In genomic region chr3:146540236-146540635, GRCh38 we compare ENCODE assay signal across 15 cellular contexts. TPM values are rescaled to one million over a fixed set of nuclear protein-coding genes. Genes with fewer than 3 reads are reported as not detected.
DNase-seq lines count a peak whose midpoint lies in the region; ATAC-seq and TF ChIP-seq lines count a peak whose summit lies in the region.
"Had no signal": no experiment of that assay in that cellular context is flagged by ENCODE, and none has a peak within 500 bp of the region (broad histone marks: within the 10 kb centered on the region; RNA-seq: fewer than 3 reads in every experiment).

No MANE protein-coding gene starts in this region.

- H3K4me3 ChIP-seq in left ventricle myocardium inferior (peak overlapping the region; percentile 85), right cardiac atrium (ENCODE audit: low read length) (no peak overlapping the region), fibroblast of pulmonary artery (replicated peaks; ENCODE audit: low read depth, low read length) (peak overlapping the region; percentile 78), transverse colon (peak overlapping the region in 1 of 4 donors; percentile 96)
- H3K4me3 ChIP-seq: neural progenitor cell had no signal

- H3K4me1 ChIP-seq in left ventricle myocardium inferior (peaks cover 87% of the 10 kb centered on the region), right cardiac atrium (ENCODE audit: control insufficient read depth, insufficient read depth, low read length) (peaks cover 6% of the 10 kb centered on the region), transverse colon (peaks cover 6 to 78% (median 46%) of the 10 kb centered on the region in 4 donors)
- H3K4me1 ChIP-seq: neural progenitor cell had no signal

- DNase-seq in left ventricle myocardium inferior (no peak), right cardiac atrium (no peak), fibroblast of pulmonary artery (ENCODE audit: low read depth) (no peak), transverse colon (no peak), DMS79 (lab: John Stamatoyannopoulos, UW) (no peak), GM03348 (ENCODE audit: low spot score) (no peak)
- DNase-seq: activated CD4-positive, alpha-beta T cell treated with anti-CD3 and anti-CD28 coated beads, Interleukin-2, amount 50 U/mL, for 4 hours; amniotic stem cell; C1 segment of cervical spinal cord; GF-D8; kidney glomerular epithelial cell; NCI-H1694 had no signal

- H3K27me3 ChIP-seq in left ventricle myocardium inferior (ENCODE audit: low read depth) (no peaks in the 10 kb centered on the region), right cardiac atrium (ENCODE audit: control insufficient read depth, insufficient read depth) (no peaks in the 10 kb centered on the region), transverse colon (no peaks in the 10 kb centered on the region)
- H3K27me3 ChIP-seq: neural progenitor cell had no signal

- intact Hi-C loops in left ventricle myocardium inferior (cut with micrococcal nuclease) (no loop called here), right cardiac atrium (cut with DNase I) (no loop called here), transverse colon (cut with DNase I; ENCODE audit: low total_unique reads) (no loop called here)

- WGBS in right cardiac atrium: 23% methylated on average over 1 of the region's 1 CpG
- 18 to 20% methylated on average over 1 of the region's 1 CpG for WGBS in transverse colon (ENCODE audit: low coverage in 1 of 2), 2 donors

- no peak for TF ChIP-seq EP300 in transverse colon (IDR thresholded peaks at IDR 0.05; ENCODE audit: low read depth)

- H3K9me3 ChIP-seq in left ventricle myocardium inferior (replicated peaks) (no peaks in the 10 kb centered on the region), right cardiac atrium (ENCODE audit: control insufficient read depth, low read length) (no peaks in the 10 kb centered on the region), transverse colon (no peaks in the 10 kb centered on the region)

- in situ Hi-C loops in transverse colon (cut with MboI; ENCODE audit: low pct_ligation_motif_present in 1 of 4, low pct_unique_long_range_greater_than_20kb in 1 of 4, low sequenced_read_pairs in 3 of 4): no loop called here

- H3K27ac ChIP-seq in left ventricle myocardium inferior (replicated peaks) (peak overlapping the region; percentile 95), right cardiac atrium (ENCODE audit: low read length) (no peak overlapping the region), transverse colon (peak overlapping the region in 3 of 4 donors; percentile 95 to 98 (median 97))
- H3K27ac ChIP-seq: neural progenitor cell had no signal

- TF ChIP-seq CTCF in left ventricle myocardium inferior (IDR thresholded peaks at IDR 0.05; ENCODE audit: borderline replicate concordance) (no peak), fibroblast of pulmonary artery (IDR thresholded peaks at IDR 0.05; ENCODE audit: low read length, missing control alignments) (no peak), transverse colon (IDR thresholded peaks at IDR 0.05) (no peak)

- H3K36me3 ChIP-seq in left ventricle myocardium inferior (no peaks in the 10 kb centered on the region), transverse colon (peaks cover 0 to 5% (median 0%) of the 10 kb centered on the region in 4 donors)
- H3K36me3 ChIP-seq: neural progenitor cell had no signal

- ATAC-seq in right cardiac atrium (no peak), HG02885 (IDR thresholded peaks at IDR 0.05; ENCODE audit: poor library complexity, unreplicated experiment) (peak; percentile 13), HG03097 (IDR thresholded peaks at IDR 0.05; ENCODE audit: low FRiP score, unreplicated experiment) (no peak)

- no peak for TF ChIP-seq POLR2A in transverse colon (IDR thresholded peaks at IDR 0.05)

RNA-seq across cellular contexts. Expression of gene PLSCR1, which starts 4.2 kb away (rescaled TPM):
- total RNA-seq in left ventricle myocardium inferior (25.4 TPM), right cardiac atrium (10 to 100 TPM; 29.2 to 66.9 (median 32.8) TPM), transverse colon (100 to 1,000 TPM; 101 to 333 (median 214) TPM)
- 20.8 TPM for polyA plus RNA-seq in right cardiac atrium
